In the genomic region with DNA sequence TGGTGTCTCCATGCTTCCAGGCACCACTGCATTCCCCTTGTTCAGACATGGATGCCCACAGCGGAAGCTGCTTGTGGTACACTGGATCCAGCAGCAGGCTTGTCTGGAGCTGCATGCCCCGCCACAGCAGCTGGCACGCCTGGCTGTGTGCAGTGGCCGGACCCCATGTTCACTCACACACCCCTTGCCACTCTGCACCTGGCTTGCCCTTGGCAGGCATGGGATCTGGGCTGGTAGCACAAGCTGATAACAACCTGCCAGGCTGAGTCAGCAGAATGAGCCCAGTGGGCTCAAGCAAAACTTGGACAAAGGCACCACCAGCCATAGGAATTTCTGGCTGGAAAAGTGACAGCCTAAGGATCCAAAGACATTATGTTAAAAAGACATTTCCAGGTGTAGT, we compare ENCODE assay signal across 24 cellular contexts.
A peak's percentile ranks its signal among the peaks of the same experiment; 100 is the strongest.
DNase-seq lines count a peak whose midpoint lies in the region; ATAC-seq, FAIRE-seq and TF ChIP-seq lines count a peak whose summit lies in the region.
"Had no signal": no experiment of that assay in that cellular context is flagged by ENCODE, and none has a peak within 500 bp of the region (broad histone marks: within the 10 kb centered on the region; RNA-seq: fewer than 3 reads in every experiment).

No MANE protein-coding gene starts in this region.

- POLR2A ChIA-PET in A549 (lab: Yijun Ruan, JAX): no interaction called here

- no peak for FAIRE-seq in A549 (lab: Jason Lieb, UNC)
- FAIRE-seq: A204.1, GM12892 had no signal

- 91% methylated on average over 4 of the region's 4 CpGs for WGBS in A549 (ENCODE audit: missing lambda C conversion rate)
- 62 to 68% methylated on average over 4 of the region's 4 CpGs for WGBS in heart right ventricle, 2 donors

- no peaks in the 10 kb centered on the region for H3K27me3 ChIP-seq in HL-60 (ENCODE audit: insufficient read depth, poor library complexity, severe bottlenecking)
- no peaks in the 10 kb centered on the region for H3K27me3 ChIP-seq in heart right ventricle
- H3K27me3 ChIP-seq: BLaER1 had no signal

- no peak for TF ChIP-seq CTCF in A549 (IDR thresholded peaks at IDR 0.05)
- no peak for TF ChIP-seq CTCF in HL-60 (IDR thresholded peaks at IDR 0.05; ENCODE audit: insufficient read depth, low read length)
- TF ChIP-seq CTCF in heart right ventricle (IDR thresholded peaks at IDR 0.05): no peak
- no peak for TF ChIP-seq CTCF in progenitor cell of endocrine pancreas (IDR thresholded peaks at IDR 0.05; ENCODE audit: unreplicated experiment)

- peak overlapping the region in 7 of 8 donors; percentile 10 to 89 (median 71) for H3K4me3 Mint-ChIP-seq in naive B cell
- no peak overlapping the region for H3K4me3 Mint-ChIP-seq in progenitor cell of endocrine pancreas (ENCODE audit: low read depth)
- H3K4me3 Mint-ChIP-seq: CD8-positive, alpha-beta memory T cell; HFFc6 had no signal

- H3K27ac Mint-ChIP-seq in naive B cell (peak overlapping the region; percentile 5 to 94 (median 79)), progenitor cell of endocrine pancreas (no peak overlapping the region)
- H3K27ac Mint-ChIP-seq: CD8-positive, alpha-beta memory T cell; HFFc6 had no signal

- intact Hi-C loops in heart right ventricle (cut with DNase I): no loop called here

- H3K27ac ChIP-seq in A549 (no peak overlapping the region), HL-60 (replicated peaks) (peak overlapping the region; percentile 65), heart right ventricle (peak overlapping the region in 2 of 10 donors; percentile 42 to 78)
- H3K27ac ChIP-seq: BLaER1 had no signal

- H3K4me1 ChIP-seq in A549 (no peaks in the 10 kb centered on the region), heart right ventricle (peaks cover 10 to 50% (median 18%) of the 10 kb centered on the region in 9 donors)

- TF ChIP-seq EP300 in A549 (IDR thresholded peaks at IDR 0.05): no peak

- ATAC-seq in A549: no peak
- peak in 6 of 8 donors; percentile 51 to 88 (median 72) for ATAC-seq in heart right ventricle
- ATAC-seq in naive B cell (ENCODE audit: low read depth in 2 of 2): no peak

- H3K4me1 Mint-ChIP-seq in naive B cell: peaks cover 30 to 47% (median 38%) of the 10 kb centered on the region in 3 donors
- H3K4me1 Mint-ChIP-seq in progenitor cell of endocrine pancreas (ENCODE audit: low read depth): peaks cover 11% of the 10 kb centered on the region

- H3K9me3 ChIP-seq in A549: no peaks in the 10 kb centered on the region
- H3K9me3 ChIP-seq in heart right ventricle: no peaks in the 10 kb centered on the region
- H3K9me3 ChIP-seq: SK-N-SH had no signal

- H3K9me3 Mint-ChIP-seq in naive B cell: peaks cover 0 to 5% (median 2%) of the 10 kb centered on the region in 7 donors
- H3K9me3 Mint-ChIP-seq in progenitor cell of endocrine pancreas (ENCODE audit: low read depth): peaks cover 4% of the 10 kb centered on the region
- H3K9me3 Mint-ChIP-seq: CD8-positive, alpha-beta memory T cell; HFFc6 had no signal

- H3K36me3 Mint-ChIP-seq in naive B cell: peaks cover 6 to 14% of the 10 kb centered on the region in 2 donors
- peaks cover 14% of the 10 kb centered on the region for H3K36me3 Mint-ChIP-seq in progenitor cell of endocrine pancreas (ENCODE audit: insufficient read depth)

- H3K4me3 ChIP-seq in A549 (no peak overlapping the region), HL-60 (replicated peaks; ENCODE audit: insufficient read depth, low read length) (no peak overlapping the region), heart right ventricle (no peak overlapping the region)
- H3K4me3 ChIP-seq: BLaER1 had no signal

- no peak overlapping the region for H3K4me2 ChIP-seq in A549
- H3K4me2 ChIP-seq: BLaER1, SK-N-SH had no signal

- no peak for TF ChIP-seq RAD21 in A549 (conservative IDR thresholded peaks at IDR 0.05 in 1 of 2, IDR thresholded peaks at IDR 0.05 in 1 of 2)

- CTCF ChIA-PET in A549 (lab: Yijun Ruan, JAX): interaction anchor here (0.9 to 1.6 kb wide), 5 partner anchors 12 to 828 kb away, joined by 3 to 5 read pairs (median 3); no protein-coding TSS in a partner anchor

- DNase-seq in A549 (ENCODE audit: low read depth in 1 of 2, low spot score in 1 of 2): no peak
- DNase-seq in HL-60 (ENCODE audit: low read depth in 1 of 2, low spot score in 1 of 2): no peak
- peak; percentile 13 to 28 for DNase-seq in heart right ventricle
- DNase-seq in naive B cell: no peak
- no peak for DNase-seq in progenitor cell of endocrine pancreas (ENCODE audit: low spot score, unreplicated experiment)
- DNase-seq in activated CD4-positive, CD25-positive, alpha-beta regulatory T cell (lab: John Stamatoyannopoulos, UW): no peak
- no peak for DNase-seq in pons (ENCODE audit: low spot score)
- no peak for DNase-seq in NCI-H446 treated with DMSO at 0.1 percent for 48 hours (lab: John Stamatoyannopoulos, UW)
- DNase-seq: CD8-positive, alpha-beta memory T cell; DMS53; H7; HFFc6; MM.1S; NCI-H1092; NCI-H1436 treated with DMSO at 0.1 percent for 48 hours; NCI-H2029 treated with DMSO at 0.1 percent for 48 hours; NCI-H2171; NCI-H510A; NCI-H748 treated with DMSO at 0.1 percent for 48 hours; SHP77 treated with DMSO at 0.1 percent for 48 hours; SK-N-SH had no signal

- no peak for TF ChIP-seq POLR2A in A549 (IDR thresholded peaks at IDR 0.05; ENCODE audit: low read length)

- H3K27me3 Mint-ChIP-seq in naive B cell: no peaks in the 10 kb centered on the region
- H3K27me3 Mint-ChIP-seq in progenitor cell of endocrine pancreas: no peaks in the 10 kb centered on the region
- H3K27me3 Mint-ChIP-seq: CD8-positive, alpha-beta memory T cell had no signal

- peaks cover 0 to 15% (median 2%) of the 10 kb centered on the region in 9 donors for H3K36me3 ChIP-seq in heart right ventricle

TF ChIP-seq in A549, 52 proteins besides CTCF, POLR2A, EP300 and RAD21:
- TF ChIP-seq MAFK (IDR thresholded peaks at IDR 0.05; ENCODE audit: partially characterized antibody): peak; percentile 66
- TF ChIP-seq, protein P1, sequence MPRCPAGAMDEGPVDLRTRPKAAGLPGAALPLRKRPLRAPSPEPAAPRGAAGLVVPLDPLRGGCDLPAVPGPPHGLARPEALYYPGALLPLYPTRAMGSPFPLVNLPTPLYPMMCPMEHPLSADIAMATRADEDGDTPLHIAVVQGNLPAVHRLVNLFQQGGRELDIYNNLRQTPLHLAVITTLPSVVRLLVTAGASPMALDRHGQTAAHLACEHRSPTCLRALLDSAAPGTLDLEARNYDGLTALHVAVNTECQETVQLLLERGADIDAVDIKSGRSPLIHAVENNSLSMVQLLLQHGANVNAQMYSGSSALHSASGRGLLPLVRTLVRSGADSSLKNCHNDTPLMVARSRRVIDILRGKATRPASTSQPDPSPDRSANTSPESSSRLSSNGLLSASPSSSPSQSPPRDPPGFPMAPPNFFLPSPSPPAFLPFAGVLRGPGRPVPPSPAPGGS (IDR thresholded peaks at IDR 0.05): no peak

Comparison
In these comparisons a context has a peak if more than half of its experiments do, and no peak if none do; other contexts are left out.
1. ATAC-seq: peak in heart right ventricle (6 of 8); none in A549 (0 of 2) and naive B cell (0 of 2).
2. DNase-seq: peak in heart right ventricle (2 of 2); none in A549 (0 of 2), HL-60 (0 of 2), naive B cell (single experiment), progenitor cell of endocrine pancreas (single experiment), activated CD4-positive, CD25-positive, alpha-beta regulatory T cell (0 of 4), pons (single experiment) and NCI-H446 treated with DMSO at 0.1 percent for 48 hours (single experiment).